In the genomic region with DNA sequence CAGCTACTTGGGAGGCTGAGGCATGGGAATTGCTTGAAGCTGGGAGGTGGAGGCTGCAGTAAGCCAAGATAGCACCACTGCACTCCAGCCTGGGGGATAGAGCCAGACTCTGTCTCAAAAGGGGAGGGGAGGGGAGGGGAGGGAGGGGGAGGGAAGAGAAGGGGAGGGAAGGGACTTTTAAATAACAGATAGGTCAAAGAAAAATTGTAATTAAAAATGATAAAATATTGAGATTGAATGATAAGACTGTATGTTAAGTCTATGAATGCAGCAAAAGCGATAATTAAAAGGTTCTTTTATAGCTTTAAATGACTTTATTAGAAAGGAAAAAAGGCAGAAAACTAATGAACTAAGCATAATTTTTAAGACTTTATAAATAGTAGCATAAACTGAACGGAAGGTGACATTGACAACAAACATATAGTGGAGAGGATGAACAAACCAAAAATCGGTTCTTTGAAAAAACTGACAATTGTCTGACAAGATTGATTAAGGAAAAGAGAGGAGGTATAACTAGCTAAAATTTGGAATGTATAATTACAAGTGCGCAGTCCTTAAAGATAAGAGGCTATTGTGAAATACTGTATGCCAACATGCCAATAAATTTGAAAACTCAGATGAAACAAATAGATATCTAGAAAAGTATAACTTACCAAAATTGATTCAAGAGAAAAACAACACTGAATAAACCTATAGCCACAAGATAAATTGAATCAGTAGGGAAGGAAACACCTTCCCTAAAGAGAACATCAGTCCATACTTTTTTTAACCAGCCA, we compare ENCODE assay signal across 1 cellular context.
A peak's percentile ranks its signal among the peaks of the same experiment; 100 is the strongest.
TF ChIP-seq lines count a peak whose summit lies in the region.

No MANE protein-coding gene starts in this region.

TF ChIP-seq in HepG2, 621 proteins besides CTCF, POLR2A, EP300 and RAD21:
- TF ChIP-seq ZFY (CRISPR knock-in tag; IDR thresholded peaks at IDR 0.05) (no peak), CEBPB (IDR thresholded peaks at IDR 0.05; ENCODE audit: borderline replicate concordance, low read depth, low read length) (0 out of 2 replicates have a peak, but pooled peaks have one; percentile 23), ZNF232 (CRISPR knock-in tag; IDR thresholded peaks at IDR 0.05; ENCODE audit: borderline replicate concordance) (no peak), MAFF (IDR thresholded peaks at IDR 0.05; ENCODE audit: low read depth, low read length) (no peak), STAT5B (CRISPR knock-in tag; IDR thresholded peaks at IDR 0.05) (no peak), ZNF333 (CRISPR knock-in tag; IDR thresholded peaks at IDR 0.05; ENCODE audit: borderline replicate concordance) (no peak), HNRNPK (IDR thresholded peaks at IDR 0.05; ENCODE audit: low read depth, low read length, poor library complexity, severe bottlenecking) (peak; percentile 89), ZNF3 (CRISPR knock-in tag; IDR thresholded peaks at IDR 0.05) (no peak)
- TF ChIP-seq, protein P1, sequence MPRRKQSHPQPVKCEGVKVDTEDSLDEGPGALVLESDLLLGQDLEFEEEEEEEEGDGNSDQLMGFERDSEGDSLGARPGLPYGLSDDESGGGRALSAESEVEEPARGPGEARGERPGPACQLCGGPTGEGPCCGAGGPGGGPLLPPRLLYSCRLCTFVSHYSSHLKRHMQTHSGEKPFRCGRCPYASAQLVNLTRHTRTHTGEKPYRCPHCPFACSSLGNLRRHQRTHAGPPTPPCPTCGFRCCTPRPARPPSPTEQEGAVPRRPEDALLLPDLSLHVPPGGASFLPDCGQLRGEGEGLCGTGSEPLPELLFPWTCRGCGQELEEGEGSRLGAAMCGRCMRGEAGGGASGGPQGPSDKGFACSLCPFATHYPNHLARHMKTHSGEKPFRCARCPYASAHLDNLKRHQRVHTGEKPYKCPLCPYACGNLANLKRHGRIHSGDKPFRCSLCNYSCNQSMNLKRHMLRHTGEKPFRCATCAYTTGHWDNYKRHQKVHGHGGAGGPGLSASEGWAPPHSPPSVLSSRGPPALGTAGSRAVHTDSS (CRISPR knock-in tag; conservative IDR thresholded peaks at IDR 0.05) = no peak
